26 cellular contexts compared by ENCODE assay signal in genomic region chr3:128720891-128721290, GRCh38.
"Had no signal": no experiment of that assay in that cellular context is flagged by ENCODE, and none has a peak within 500 bp of the region (broad histone marks: within the 10 kb centered on the region; RNA-seq: fewer than 3 reads in every experiment).

No MANE protein-coding gene starts in this region.

- H3K36me3 ChIP-seq: adrenal gland, SJCRH30 had no signal

- H3K4me2 ChIP-seq: SK-N-SH had no signal

- H3K4me3 Mint-ChIP-seq: activated CD8-positive, alpha-beta T cell treated with anti-CD3 and anti-CD28 coated beads, Interleukin-2, amount 10 ng/mL, durations not matched to agents 7 days and 5 days; activated naive CD8-positive, alpha-beta T cell treated with anti-CD3 and anti-CD28 coated beads, Interleukin-2, amount 10 ng/mL, durations not matched to agents 7 days and 5 days had no signal

- H3K4me1 ChIP-seq: adrenal gland, SJCRH30 had no signal

- H3K9me3 ChIP-seq: adrenal gland, SJCRH30, SK-N-SH had no signal

- H3K27ac Mint-ChIP-seq: activated CD8-positive, alpha-beta T cell treated with anti-CD3 and anti-CD28 coated beads, Interleukin-2, amount 10 ng/mL, durations not matched to agents 7 days and 5 days; activated naive CD8-positive, alpha-beta T cell treated with anti-CD3 and anti-CD28 coated beads, Interleukin-2, amount 10 ng/mL, durations not matched to agents 7 days and 5 days had no signal

- H3K27me3 ChIP-seq: adrenal gland, SJCRH30 had no signal

- H3K36me3 Mint-ChIP-seq: activated naive CD8-positive, alpha-beta T cell treated with anti-CD3 and anti-CD28 coated beads, Interleukin-2, amount 10 ng/mL, durations not matched to agents 7 days and 5 days had no signal

- DNase-seq: activated CD4-positive, alpha-beta T cell treated with anti-CD3 and anti-CD28 coated beads for 48 hours; activated CD4-positive, alpha-beta T cell treated with anti-CD3 and anti-CD28 coated beads, Interleukin-2, amount 50 U/mL, for 4 hours; activated CD4-positive, CD25-positive, alpha-beta regulatory T cell treated with anti-CD3 and anti-CD28 coated beads, Interleukin-2, amount 50 U/mL, for 72 hours; activated CD8-positive, alpha-beta memory T cell treated with anti-CD3 and anti-CD28 coated beads, Interleukin-2, amount 50 U/mL, for 48 hours; activated CD8-positive, alpha-beta T cell treated with anti-CD3 and anti-CD28 coated beads, Interleukin-2, amount 10 ng/mL, durations not matched to agents 7 days and 5 days; activated naive CD4-positive, alpha-beta T cell treated with anti-CD3 and anti-CD28 coated beads, Interleukin-2, amount 50 U/mL, for 16 hours; activated naive CD8-positive, alpha-beta T cell treated with anti-CD3 and anti-CD28 coated beads, Interleukin-2, amount 10 ng/mL, durations not matched to agents 7 days and 5 days; activated T-cell treated with anti-CD3 and anti-CD28 coated beads, Interleukin-2, amount 50 U/mL, for 1 hour; adrenal gland; anterior cingulate cortex; Karpas-422; MM.1S; NCI-H1105; NCI-H1436; NCI-H1694 treated with DMSO at 0.1 percent for 48 hours; NCI-H2081; NCI-H510A treated with DMSO at 0.1 percent for 48 hours; NK-92 treated with Interleukin-12 subunit alpha and Interleukin-12 subunit beta, amount 100 ng/mL, for 24 hours; OCI-M1; Right ventricle myocardium superior; SJCRH30; SK-N-SH; T-helper 1 cell had no signal

- H3K9ac ChIP-seq: SK-N-SH had no signal

- ATAC-seq: activated CD8-positive, alpha-beta T cell treated with anti-CD3 and anti-CD28 coated beads, Interleukin-2, amount 10 ng/mL, durations not matched to agents 7 days and 5 days; Panc1 had no signal

- H3K27ac ChIP-seq: adrenal gland, RWPE1, SJCRH30, VCaP had no signal

- H3K4me3 ChIP-seq: adrenal gland, SJCRH30 had no signal

- H3K9me3 Mint-ChIP-seq: activated naive CD8-positive, alpha-beta T cell treated with anti-CD3 and anti-CD28 coated beads, Interleukin-2, amount 10 ng/mL, durations not matched to agents 7 days and 5 days had no signal
